In genomic region chr17:50139950-50140885, GRCh38 we compare ENCODE assay signal across 1 cellular context.
A peak's percentile ranks its signal among the peaks of the same experiment; 100 is the strongest.
TF ChIP-seq lines count a peak whose summit lies in the region.

No MANE protein-coding gene starts in this region.

TF ChIP-seq in GM12878, 131 proteins besides CTCF, POLR2A, EP300 and RAD21:
- no peak for TF ChIP-seq ETV6 (conservative IDR thresholded peaks at IDR 0.05 in 1 of 2, IDR thresholded peaks at IDR 0.05 in 1 of 2; ENCODE audit: borderline replicate concordance in 1 of 2, low read depth in 1 of 2)
- TF ChIP-seq TAF1 (IDR thresholded peaks at IDR 0.05; ENCODE audit: borderline replicate concordance, low read depth, low read length): no peak
- TF ChIP-seq MYB (IDR thresholded peaks at IDR 0.05; ENCODE audit: borderline replicate concordance, low read depth, low read length): no peak
- no peak for TF ChIP-seq JUNB (IDR thresholded peaks at IDR 0.05)
- 0 out of 2 replicates have a peak, but pooled peaks have one; percentile 49 for TF ChIP-seq TBL1XR1 (IDR thresholded peaks at IDR 0.05; ENCODE audit: low read depth, low read length)
- no peak for TF ChIP-seq SPI1 (IDR thresholded peaks at IDR 0.05; ENCODE audit: borderline replicate concordance, insufficient read depth, low read depth, low read length)
- TF ChIP-seq PML (IDR thresholded peaks at IDR 0.05; ENCODE audit: low read length): no peak
- TF ChIP-seq ZNF592 (IDR thresholded peaks at IDR 0.05): no peak
- no peak for TF ChIP-seq LARP7 (IDR thresholded peaks at IDR 0.05)
- TF ChIP-seq SRF (IDR thresholded peaks at IDR 0.05; ENCODE audit: low read depth in 2 of 2, low read length in 2 of 2): 0 out of 4 replicates have a peak, but pooled peaks of 1 of the 2 experiments have one; percentile 15
- TF ChIP-seq NRF1 (conservative IDR thresholded peaks at IDR 0.05; ENCODE audit: low read depth, low read length): no peak
- TF ChIP-seq BRCA1 (IDR thresholded peaks at IDR 0.05; ENCODE audit: low read depth, low read length): no peak
- TF ChIP-seq SMC3 (IDR thresholded peaks at IDR 0.05; ENCODE audit: borderline replicate concordance, low read length): peak; percentile 84
- TF ChIP-seq SP1 (IDR thresholded peaks at IDR 0.05; ENCODE audit: low read depth, low read length): peak; percentile 34
- peak; percentile 37; the same call in 1 of the 2 replicates for TF ChIP-seq NBN (IDR thresholded peaks at IDR 0.05)
- TF ChIP-seq POU2F2 (IDR thresholded peaks at IDR 0.05; ENCODE audit: borderline replicate concordance, low read depth, low read length): peak; percentile 25; the same call in 1 of the 3 replicates
- TF ChIP-seq ZBTB33 (IDR thresholded peaks at IDR 0.05): no peak
- TF ChIP-seq MTA2 (IDR thresholded peaks at IDR 0.05; ENCODE audit: low read depth): no peak
- TF ChIP-seq IKZF1 (conservative IDR thresholded peaks at IDR 0.05): peak; percentile 19; the same call in 1 of the 2 replicates
- TF ChIP-seq IRF4 (IDR thresholded peaks at IDR 0.05; ENCODE audit: low read depth, low read length): 0 out of 2 replicates have a peak, but pooled peaks have one; percentile 51
- peak; percentile 58; the same call in 1 of the 2 replicates for TF ChIP-seq HDGF (IDR thresholded peaks at IDR 0.05)
- TF ChIP-seq CREB1 (IDR thresholded peaks at IDR 0.05; ENCODE audit: low read depth): peak; percentile 36
- TF ChIP-seq ATF7 (IDR thresholded peaks at IDR 0.05; ENCODE audit: low read depth): 0 out of 2 replicates have a peak, but pooled peaks have one; percentile 30
- TF ChIP-seq ZNF622 (IDR thresholded peaks at IDR 0.05): no peak
- TF ChIP-seq NFXL1 (IDR thresholded peaks at IDR 0.05; ENCODE audit: borderline replicate concordance): no peak
- TF ChIP-seq FOS (IDR thresholded peaks at IDR 0.05; ENCODE audit: borderline replicate concordance, extremely low read depth, insufficient read length): no peak
- 0 out of 2 replicates have a peak, but pooled peaks have one; percentile 20 for TF ChIP-seq HCFC1 (IDR thresholded peaks at IDR 0.05; ENCODE audit: low read length)
- TF ChIP-seq MEF2B (IDR thresholded peaks at IDR 0.05; ENCODE audit: partially characterized antibody, poor library complexity, severe bottlenecking): peak; percentile 15
- no peak for TF ChIP-seq IRF3 (IDR thresholded peaks at IDR 0.05)
- TF ChIP-seq RB1 (IDR thresholded peaks at IDR 0.05; ENCODE audit: borderline replicate concordance): no peak
- TF ChIP-seq IKZF2 (IDR thresholded peaks at IDR 0.05): no peak; a peak in 1 of 4 replicates
- TF ChIP-seq CEBPB (IDR thresholded peaks at IDR 0.05; ENCODE audit: borderline replicate concordance in 1 of 2, low read depth in 2 of 2, low read length in 2 of 2): no peak
- peak; percentile 15; the same call in 1 of the 2 replicates for TF ChIP-seq PKNOX1 (IDR thresholded peaks at IDR 0.05)
- TF ChIP-seq GABPA (IDR thresholded peaks at IDR 0.05; ENCODE audit: low read depth): no peak
- TF ChIP-seq MXI1 (IDR thresholded peaks at IDR 0.05; ENCODE audit: low read depth, low read length): peak; percentile 48; the same call in 1 of the 2 replicates
- no peak for TF ChIP-seq ESRRA (IDR thresholded peaks at IDR 0.05; ENCODE audit: low read length)
- no peak for TF ChIP-seq POLR2AphosphoS2 (IDR thresholded peaks at IDR 0.05; ENCODE audit: low read depth, low read length)
- TF ChIP-seq CBX5 (IDR thresholded peaks at IDR 0.05; ENCODE audit: low read depth): 0 out of 2 replicates have a peak, but pooled peaks have one; percentile 37
- TF ChIP-seq TCF7 (IDR thresholded peaks at IDR 0.05; ENCODE audit: borderline replicate concordance): no peak
- TF ChIP-seq STAT1 (conservative IDR thresholded peaks at IDR 0.05): no peak
- 0 out of 2 replicates have a peak, but pooled peaks have one; percentile 36 for TF ChIP-seq DPF2 (IDR thresholded peaks at IDR 0.05)
- TF ChIP-seq ZBTB40 (IDR thresholded peaks at IDR 0.05; ENCODE audit: borderline replicate concordance): no peak
- TF ChIP-seq CREM (IDR thresholded peaks at IDR 0.05; ENCODE audit: low read depth): peak; percentile 60; the same call in 1 of the 2 replicates
- TF ChIP-seq SMAD5 (IDR thresholded peaks at IDR 0.05; ENCODE audit: low read depth): no peak
- no peak for TF ChIP-seq SIX5 (IDR thresholded peaks at IDR 0.05; ENCODE audit: low read depth, low read length, severe bottlenecking)
